Comparison of ENCODE assay signal across 36 cellular contexts in the genomic region with DNA sequence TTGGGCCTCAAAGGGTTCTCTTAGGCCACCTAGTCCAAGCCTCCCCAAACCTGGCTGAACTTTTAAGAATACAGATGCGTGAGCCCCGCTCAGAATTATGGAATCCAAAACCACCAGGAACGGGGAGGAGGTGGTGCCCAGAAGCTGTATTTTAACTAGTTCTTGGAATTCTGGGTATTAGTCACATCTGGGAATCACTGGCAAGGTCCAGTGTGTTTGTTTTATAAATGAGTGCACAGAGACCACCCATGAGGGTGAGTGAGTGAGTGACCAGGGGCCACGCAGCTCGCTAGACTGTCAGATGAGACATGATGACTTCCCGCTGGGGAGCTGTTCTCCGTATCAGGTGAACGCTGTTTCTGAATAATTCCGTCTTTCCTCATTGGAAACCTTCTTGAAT.
"Had no signal": no experiment of that assay in that cellular context is flagged by ENCODE, and none has a peak within 500 bp of the region (broad histone marks: within the 10 kb centered on the region; RNA-seq: fewer than 3 reads in every experiment).

No MANE protein-coding gene starts in this region.

- H3K27ac ChIP-seq: adrenal gland, body of pancreas, esophagus muscularis mucosa, foreskin keratinocyte, gastrocnemius medialis, heart right ventricle, hepatocyte, WERI-Rb-1 had no signal

- DNase-seq: activated CD4-positive, alpha-beta memory T cell treated with anti-CD3 and anti-CD28 coated beads for 36 hours; activated CD4-positive, alpha-beta T cell treated with anti-CD3 and anti-CD28 coated beads for 36 hours; activated CD4-positive, alpha-beta T cell treated with anti-CD3 and anti-CD28 coated beads, Interleukin-2, amount 10 ng/mL, durations not matched to agents 24 days and 14 days; activated CD4-positive, CD25-positive, alpha-beta regulatory T cell; activated CD4-positive, CD25-positive, alpha-beta regulatory T cell treated with anti-CD3 and anti-CD28 coated beads, Interleukin-2, amount 50 U/mL, for 72 hours; activated CD8-positive, alpha-beta memory T cell treated with anti-CD3 and anti-CD28 coated beads, Interleukin-2, amount 10 ng/mL, durations not matched to agents 7 days and 5 days; activated CD8-positive, alpha-beta memory T cell treated with anti-CD3 and anti-CD28 coated beads, Interleukin-2, amount 50 U/mL, for 4 hours; activated CD8-positive, alpha-beta T cell treated with anti-CD3 and anti-CD28 coated beads, Interleukin-2, amount 10 ng/mL, durations not matched to agents 7 days and 5 days; activated effector memory CD4-positive, alpha-beta T cell treated with anti-CD3 and anti-CD28 coated beads, Interleukin-2, amount 50 U/mL, for 16 hours; activated naive CD4-positive, alpha-beta T cell treated with anti-CD3 and anti-CD28 coated beads for 36 hours; activated naive CD8-positive, alpha-beta T cell treated with anti-CD3 and anti-CD28 coated beads for 36 hours; activated naive CD8-positive, alpha-beta T cell treated with anti-CD3 and anti-CD28 coated beads, Interleukin-2, amount 50 U/mL, for 24 hours; activated T-cell treated with anti-CD3 and anti-CD28 coated beads, Interleukin-2, amount 50 U/mL, for 1 hour; activated T-cell treated with anti-CD3 and anti-CD28 coated beads, Interleukin-2, amount 50 U/mL, for 48 hours; adrenal gland; amygdala; body of pancreas; caudate nucleus; cortex of kidney; dermis blood vessel endothelial cell; effector CD4-positive, alpha-beta T cell; effector memory CD8-positive, alpha-beta T cell; erythroblast; foreskin keratinocyte; gastrocnemius medialis; glutamatergic neuron; heart right ventricle; T1000; WERI-Rb-1 had no signal

- H3K27ac Mint-ChIP-seq: activated CD4-positive, alpha-beta memory T cell treated with anti-CD3 and anti-CD28 coated beads for 36 hours; activated CD4-positive, alpha-beta T cell treated with anti-CD3 and anti-CD28 coated beads for 36 hours; activated CD4-positive, alpha-beta T cell treated with anti-CD3 and anti-CD28 coated beads, Interleukin-2, amount 10 ng/mL, durations not matched to agents 24 days and 14 days; activated CD8-positive, alpha-beta memory T cell treated with anti-CD3 and anti-CD28 coated beads, Interleukin-2, amount 10 ng/mL, durations not matched to agents 7 days and 5 days; activated CD8-positive, alpha-beta T cell treated with anti-CD3 and anti-CD28 coated beads, Interleukin-2, amount 10 ng/mL, durations not matched to agents 7 days and 5 days; activated naive CD4-positive, alpha-beta T cell treated with anti-CD3 and anti-CD28 coated beads for 36 hours; activated naive CD4-positive, alpha-beta T cell treated with anti-CD3 and anti-CD28 coated beads, Interleukin-2, amount 50 U/mL, for 24 hours; activated naive CD8-positive, alpha-beta T cell treated with anti-CD3 and anti-CD28 coated beads for 36 hours; activated naive CD8-positive, alpha-beta T cell treated with anti-CD3 and anti-CD28 coated beads, Interleukin-2, amount 50 U/mL, for 24 hours; activated T-helper 1 cell treated with anti-CD3 and anti-CD28 coated beads, Interleukin-12 subunit alpha, Interleukin-12 subunit beta, Interleukin-2, Interleukin-4 antibody, amounts not matched to agents 30 ng/mL and 10 ng/mL and 1 ng/mL, durations not matched to agents 14 hours and 24 hours and 36 hours; activated T-helper 2 cell treated with anti-CD3 and anti-CD28 coated beads, Interferon-gamma antibody, Interleukin-2, Interleukin-4, amounts not matched to agents 10 μg/mL and 5 μg/mL and 100 μg/mL, durations not matched to agents 14 hours and 24 hours and 36 hours; effector memory CD8-positive, alpha-beta T cell; T-helper 2 cell treated with Interferon-gamma antibody and Interleukin-4, amounts not matched to agents 5 μg/mL and 100 μg/mL, for 36 hours had no signal

- H3K4me3 Mint-ChIP-seq: activated CD4-positive, alpha-beta memory T cell treated with anti-CD3 and anti-CD28 coated beads for 36 hours; activated CD4-positive, alpha-beta T cell treated with anti-CD3 and anti-CD28 coated beads for 36 hours; activated CD4-positive, alpha-beta T cell treated with anti-CD3 and anti-CD28 coated beads, Interleukin-2, amount 10 ng/mL, durations not matched to agents 24 days and 14 days; activated CD8-positive, alpha-beta memory T cell treated with anti-CD3 and anti-CD28 coated beads, Interleukin-2, amount 10 ng/mL, durations not matched to agents 7 days and 5 days; activated CD8-positive, alpha-beta T cell treated with anti-CD3 and anti-CD28 coated beads, Interleukin-2, amount 10 ng/mL, durations not matched to agents 7 days and 5 days; activated naive CD4-positive, alpha-beta T cell treated with anti-CD3 and anti-CD28 coated beads for 36 hours; activated naive CD4-positive, alpha-beta T cell treated with anti-CD3 and anti-CD28 coated beads, Interleukin-2, amount 50 U/mL, for 24 hours; activated naive CD8-positive, alpha-beta T cell treated with anti-CD3 and anti-CD28 coated beads for 36 hours; activated naive CD8-positive, alpha-beta T cell treated with anti-CD3 and anti-CD28 coated beads, Interleukin-2, amount 50 U/mL, for 24 hours; activated T-helper 1 cell treated with anti-CD3 and anti-CD28 coated beads, Interleukin-12 subunit alpha, Interleukin-12 subunit beta, Interleukin-2, Interleukin-4 antibody, amounts not matched to agents 30 ng/mL and 10 ng/mL and 1 ng/mL, durations not matched to agents 14 hours and 24 hours and 36 hours; effector memory CD8-positive, alpha-beta T cell; T-helper 2 cell treated with Interferon-gamma antibody and Interleukin-4, amounts not matched to agents 5 μg/mL and 100 μg/mL, for 36 hours had no signal

- H3K9me3 ChIP-seq: adrenal gland, body of pancreas, esophagus muscularis mucosa, gastrocnemius medialis, heart right ventricle had no signal

- H3K9me3 Mint-ChIP-seq: activated CD4-positive, alpha-beta memory T cell treated with anti-CD3 and anti-CD28 coated beads for 36 hours; activated CD4-positive, alpha-beta T cell treated with anti-CD3 and anti-CD28 coated beads, Interleukin-2, amount 10 ng/mL, durations not matched to agents 24 days and 14 days; activated naive CD4-positive, alpha-beta T cell treated with anti-CD3 and anti-CD28 coated beads for 36 hours; activated naive CD4-positive, alpha-beta T cell treated with anti-CD3 and anti-CD28 coated beads, Interleukin-2, amount 50 U/mL, for 24 hours; activated naive CD8-positive, alpha-beta T cell treated with anti-CD3 and anti-CD28 coated beads for 36 hours; activated naive CD8-positive, alpha-beta T cell treated with anti-CD3 and anti-CD28 coated beads, Interleukin-2, amount 50 U/mL, for 24 hours; activated T-helper 1 cell treated with anti-CD3 and anti-CD28 coated beads, Interleukin-12 subunit alpha, Interleukin-12 subunit beta, Interleukin-2, Interleukin-4 antibody, amounts not matched to agents 30 ng/mL and 10 ng/mL and 1 ng/mL, durations not matched to agents 14 hours and 24 hours and 36 hours; activated T-helper 2 cell treated with anti-CD3 and anti-CD28 coated beads, Interferon-gamma antibody, Interleukin-2, Interleukin-4, amounts not matched to agents 10 μg/mL and 5 μg/mL and 100 μg/mL, durations not matched to agents 14 hours and 24 hours and 36 hours; effector memory CD8-positive, alpha-beta T cell; T-helper 2 cell treated with Interferon-gamma antibody and Interleukin-4, amounts not matched to agents 5 μg/mL and 100 μg/mL, for 36 hours had no signal

- H3K27me3 ChIP-seq: adrenal gland, body of pancreas, esophagus muscularis mucosa, foreskin keratinocyte, gastrocnemius medialis, heart right ventricle, hepatocyte had no signal

- H3K27me3 Mint-ChIP-seq: activated CD4-positive, alpha-beta memory T cell treated with anti-CD3 and anti-CD28 coated beads for 36 hours; activated CD4-positive, alpha-beta T cell treated with anti-CD3 and anti-CD28 coated beads for 36 hours; activated CD4-positive, alpha-beta T cell treated with anti-CD3 and anti-CD28 coated beads, Interleukin-2, amount 10 ng/mL, durations not matched to agents 24 days and 14 days; activated CD8-positive, alpha-beta memory T cell treated with anti-CD3 and anti-CD28 coated beads, Interleukin-2, amount 10 ng/mL, durations not matched to agents 7 days and 5 days; activated naive CD4-positive, alpha-beta T cell treated with anti-CD3 and anti-CD28 coated beads, Interleukin-2, amount 50 U/mL, for 24 hours; activated naive CD8-positive, alpha-beta T cell treated with anti-CD3 and anti-CD28 coated beads for 36 hours; activated naive CD8-positive, alpha-beta T cell treated with anti-CD3 and anti-CD28 coated beads, Interleukin-2, amount 50 U/mL, for 24 hours; effector memory CD8-positive, alpha-beta T cell had no signal

- FAIRE-seq: colon had no signal

- H3K36me3 ChIP-seq: WERI-Rb-1 had no signal

- H3K4me3 ChIP-seq: adrenal gland, body of pancreas, esophagus muscularis mucosa, gastrocnemius medialis, heart right ventricle, hepatocyte had no signal

- H3K4me2 ChIP-seq: hepatocyte had no signal

- H3K4me1 ChIP-seq: esophagus muscularis mucosa, foreskin keratinocyte, gastrocnemius medialis had no signal

- ATAC-seq: activated CD4-positive, alpha-beta T cell treated with anti-CD3 and anti-CD28 coated beads for 36 hours; activated CD8-positive, alpha-beta memory T cell treated with anti-CD3 and anti-CD28 coated beads, Interleukin-2, amount 10 ng/mL, durations not matched to agents 7 days and 5 days; activated CD8-positive, alpha-beta T cell treated with anti-CD3 and anti-CD28 coated beads, Interleukin-2, amount 10 ng/mL, durations not matched to agents 7 days and 5 days; activated naive CD8-positive, alpha-beta T cell treated with anti-CD3 and anti-CD28 coated beads, Interleukin-2, amount 50 U/mL, for 24 hours; body of pancreas; effector memory CD8-positive, alpha-beta T cell; foreskin keratinocyte; gastrocnemius medialis had no signal
